8 cellular contexts compared by ENCODE assay signal in genomic region chr19:13163609-13164364, GRCh38. TPM values are rescaled to one million over a fixed set of nuclear protein-coding genes. Genes with fewer than 3 reads are reported as not detected.
DNase-seq lines count a peak whose midpoint lies in the region; ATAC-seq and TF ChIP-seq lines count a peak whose summit lies in the region.

No MANE protein-coding gene starts in this region.

- intact Hi-C loops in CD4-positive, alpha-beta memory T cell (cut with micrococcal nuclease): no loop called here
- intact Hi-C loops in sciatic nerve (cut with DNase I): no loop called here

- peaks cover 0 to 2% of the 10 kb centered on the region in 2 donors for H3K36me3 Mint-ChIP-seq in CD4-positive, alpha-beta memory T cell
- no peaks in the 10 kb centered on the region for H3K36me3 Mint-ChIP-seq in brain

- H3K9me3 Mint-ChIP-seq in CD4-positive, alpha-beta memory T cell: no peaks in the 10 kb centered on the region
- no peaks in the 10 kb centered on the region for H3K9me3 Mint-ChIP-seq in brain

- H3K4me1 ChIP-seq in CD4-positive, alpha-beta memory T cell (ENCODE audit: insufficient read depth, low read length): peaks cover 97% of the 10 kb centered on the region
- H3K4me1 ChIP-seq in HUES48 (ENCODE audit: control insufficient read depth, insufficient read depth, low read length): peaks cover 36% of the 10 kb centered on the region
- peaks cover 12% of the 10 kb centered on the region for H3K4me1 ChIP-seq in iPS-15b (ENCODE audit: control insufficient read depth, insufficient read depth, low read length)

- peaks cover 40 to 85% (median 60%) of the 10 kb centered on the region in 4 donors for H3K4me1 Mint-ChIP-seq in CD4-positive, alpha-beta memory T cell
- peaks cover 45% of the 10 kb centered on the region for H3K4me1 Mint-ChIP-seq in brain

- no peaks in the 10 kb centered on the region for H3K36me3 ChIP-seq in CD4-positive, alpha-beta memory T cell (ENCODE audit: insufficient read depth, low read length)
- H3K36me3 ChIP-seq in HUES48 (ENCODE audit: control insufficient read depth, insufficient read depth, low read length): no peaks in the 10 kb centered on the region
- H3K36me3 ChIP-seq in iPS-15b (ENCODE audit: control insufficient read depth, insufficient read depth, low read length): no peaks in the 10 kb centered on the region

- no peaks in the 10 kb centered on the region for H3K9me3 ChIP-seq in CD4-positive, alpha-beta memory T cell (ENCODE audit: control insufficient read depth in 1 of 2, low read length in 2 of 2)
- no peaks in the 10 kb centered on the region for H3K9me3 ChIP-seq in HUES48 (ENCODE audit: control insufficient read depth, insufficient read depth, low read length)
- H3K9me3 ChIP-seq in iPS-15b (ENCODE audit: control insufficient read depth, insufficient read depth, low read length): no peaks in the 10 kb centered on the region

- ATAC-seq in sciatic nerve (peak; percentile 70), GM18873 (IDR thresholded peaks at IDR 0.05; ENCODE audit: low FRiP score, unreplicated experiment) (no peak)

- H3K27ac Mint-ChIP-seq in CD4-positive, alpha-beta memory T cell: peak overlapping the region; percentile 94 to 99 (median 97)
- H3K27ac Mint-ChIP-seq in brain: peak overlapping the region; percentile 85 to 99 (median 97)

- H3K27me3 Mint-ChIP-seq in CD4-positive, alpha-beta memory T cell: no peaks in the 10 kb centered on the region
- H3K27me3 Mint-ChIP-seq in brain: peaks cover 10% of the 10 kb centered on the region

- no peak for TF ChIP-seq CTCF in brain (conservative IDR thresholded peaks at IDR 0.05)

- DNase-seq in CD4-positive, alpha-beta memory T cell: peak in 4 of 5 donors; percentile 33 to 61 (median 36)
- DNase-seq in SW 1271 (lab: John Stamatoyannopoulos, UW) (peak; percentile 70 to 84), sciatic nerve (ENCODE audit: low spot score) (peak; percentile 84), GM19238 (ENCODE audit: insufficient read length, low spot score) (no peak)

- peak overlapping the region; percentile 77 to 90 (median 84) for H3K4me3 Mint-ChIP-seq in CD4-positive, alpha-beta memory T cell
- H3K4me3 Mint-ChIP-seq in brain: peak overlapping the region; percentile 61 to 87 (median 77)

- peak overlapping the region; percentile 6 to 58 for H3K4me3 ChIP-seq in CD4-positive, alpha-beta memory T cell (ENCODE audit: low read length in 2 of 2)
- H3K4me3 ChIP-seq in HUES48 (ENCODE audit: low read depth, low read length) (peak overlapping the region; percentile 59), iPS-15b (ENCODE audit: low read depth, low read length) (peak overlapping the region; percentile 73)

- CTCF ChIA-PET in CD4-positive, alpha-beta memory T cell (lab: Charles Lee; ENCODE audit: partially characterized antibody): interaction anchor here (1.0 to 6.5 kb wide), 6 partner anchors 8 to 59 kb away, joined by 4 to 51 read pairs (median 10); partner anchors contain the start of genes IER2 and STX10

- POLR2A ChIA-PET in CD4-positive, alpha-beta memory T cell (lab: Charles Lee; ENCODE audit: partially characterized antibody): interaction anchor here (0.5 to 11.9 kb wide), 15 partner anchors 7 to 868 kb away, joined by 3 to 415 read pairs (median 11); partner anchors contain the start of genes IER2, IL27RA, NACC1 and STX10

- peak overlapping the region; percentile 89 for H3K9ac ChIP-seq in HUES48 (ENCODE audit: low read depth, low read length)
- peak overlapping the region; percentile 97 for H3K9ac ChIP-seq in iPS-15b (ENCODE audit: low read depth, low read length)

- H3K27me3 ChIP-seq in CD4-positive, alpha-beta memory T cell (ENCODE audit: insufficient read depth, low read length): no peaks in the 10 kb centered on the region
- H3K27me3 ChIP-seq in HUES48 (ENCODE audit: control insufficient read depth, insufficient read depth, low read length) (no peaks in the 10 kb centered on the region), iPS-15b (ENCODE audit: control insufficient read depth, insufficient read depth, low read length) (no peaks in the 10 kb centered on the region)

- H3K27ac ChIP-seq in CD4-positive, alpha-beta memory T cell (ENCODE audit: low read depth, low read length): peak overlapping the region; percentile 82
- H3K27ac ChIP-seq in HUES48 (ENCODE audit: low read depth, low read length): peak overlapping the region; percentile 99

RNA-seq across cellular contexts. Expression of gene IER2, which starts 13.6 kb away (rescaled TPM):
- 100 to 1,000 TPM; 148 to 153 TPM for total RNA-seq in CD4-positive, alpha-beta memory T cell
- polyA plus RNA-seq in CD4-positive, alpha-beta memory T cell: 100 to 1,000 TPM; 201 to 446 TPM
- polyA plus RNA-seq in brain (ENCODE audit: insufficient read depth, low read depth, low replicate concordance): 31.1 TPM
- total RNA-seq in sciatic nerve: 102 TPM

RNA-seq across cellular contexts. Expression of gene STX10, which starts 13.6 kb away (rescaled TPM):
- total RNA-seq in CD4-positive, alpha-beta memory T cell: 10 to 100 TPM; 63.7 to 64.0 TPM
- polyA plus RNA-seq in CD4-positive, alpha-beta memory T cell: 10 to 100 TPM; 57.9 to 64.2 TPM
- 74.2 TPM for polyA plus RNA-seq in brain (ENCODE audit: insufficient read depth, low read depth, low replicate concordance)
- total RNA-seq in sciatic nerve: 48.3 TPM

RNA-seq across cellular contexts. Expression of gene NACC1, which starts 45.7 kb away (rescaled TPM):
- 10 to 100 TPM; 25.8 to 34.1 TPM for total RNA-seq in CD4-positive, alpha-beta memory T cell
- polyA plus RNA-seq in CD4-positive, alpha-beta memory T cell: 1 to 10 TPM in 1 of 2 donors, under 1 TPM in 1; 0.15 to 1.8 TPM
- polyA plus RNA-seq in brain (ENCODE audit: insufficient read depth, low read depth, low replicate concordance): 42.2 TPM
- total RNA-seq in sciatic nerve: 30.7 TPM

RNA-seq across cellular contexts. Expression of gene TRMT1, which starts 47.2 kb away (rescaled TPM):
- 10 to 100 TPM; 70.6 to 78.4 TPM for total RNA-seq in CD4-positive, alpha-beta memory T cell
- polyA plus RNA-seq in CD4-positive, alpha-beta memory T cell: 10 to 100 TPM; 18.0 to 24.9 TPM
- 25.9 TPM for polyA plus RNA-seq in brain (ENCODE audit: insufficient read depth, low read depth, low replicate concordance)
- total RNA-seq in sciatic nerve: 34.7 TPM
